In the genomic region with DNA sequence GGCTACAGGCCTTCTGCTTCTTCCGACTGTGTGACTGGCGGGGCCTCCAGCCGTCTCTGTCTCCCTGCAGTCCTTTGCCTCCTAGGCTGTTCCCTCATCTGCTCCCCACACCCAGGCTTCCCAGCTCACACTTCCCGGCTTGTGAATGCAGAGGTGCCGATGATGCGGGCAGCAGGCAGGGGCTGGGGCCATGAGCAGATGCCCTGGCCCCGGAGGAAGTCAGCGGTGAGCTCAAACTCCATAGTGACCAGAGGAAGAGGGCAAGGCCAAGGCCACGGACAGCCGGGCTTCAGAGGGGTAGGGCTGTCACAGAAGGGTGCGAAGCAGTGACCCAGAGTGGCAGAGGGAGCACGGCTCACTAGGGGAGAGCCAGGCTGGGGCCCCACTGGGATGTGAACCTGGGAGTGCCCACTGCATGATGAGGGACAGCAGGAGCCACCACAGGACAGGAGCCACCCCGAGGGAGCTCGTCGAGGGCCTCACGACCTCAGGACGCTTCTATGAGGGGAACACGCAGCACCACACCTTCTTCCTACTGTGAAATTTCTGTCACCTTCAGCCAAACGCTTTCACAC, we compare ENCODE assay signal across 33 cellular contexts.
"Had no signal": no experiment of that assay in that cellular context is flagged by ENCODE, and none has a peak within 500 bp of the region (broad histone marks: within the 10 kb centered on the region; RNA-seq: fewer than 3 reads in every experiment).

No MANE protein-coding gene starts in this region.

- H3K4me3 Mint-ChIP-seq: activated CD4-positive, alpha-beta memory T cell treated with anti-CD3 and anti-CD28 coated beads for 36 hours; activated CD4-positive, alpha-beta T cell treated with anti-CD3 and anti-CD28 coated beads for 36 hours; activated CD4-positive, alpha-beta T cell treated with anti-CD3 and anti-CD28 coated beads, Interleukin-2, amount 10 ng/mL, durations not matched to agents 24 days and 14 days; activated CD8-positive, alpha-beta memory T cell treated with anti-CD3 and anti-CD28 coated beads, Interleukin-2, amount 10 ng/mL, durations not matched to agents 7 days and 5 days; activated CD8-positive, alpha-beta T cell treated with anti-CD3 and anti-CD28 coated beads, Interleukin-2, amount 10 ng/mL, durations not matched to agents 7 days and 5 days; activated naive CD8-positive, alpha-beta T cell; activated T-helper 1 cell treated with anti-CD3 and anti-CD28 coated beads, Interleukin-12 subunit alpha, Interleukin-12 subunit beta, Interleukin-2, Interleukin-4 antibody, amounts not matched to agents 30 ng/mL and 10 ng/mL and 1 ng/mL, durations not matched to agents 14 hours and 24 hours and 36 hours; T-helper 17 cell; T-helper 2 cell treated with Interferon-gamma antibody and Interleukin-4, amounts not matched to agents 5 μg/mL and 100 μg/mL, for 36 hours had no signal

- H3K27me3 ChIP-seq: body of pancreas had no signal

- H3K4me1 Mint-ChIP-seq: activated CD4-positive, alpha-beta T cell treated with anti-CD3 and anti-CD28 coated beads for 36 hours; activated CD4-positive, alpha-beta T cell treated with anti-CD3 and anti-CD28 coated beads, Interleukin-2, amount 10 ng/mL, durations not matched to agents 24 days and 14 days; activated CD8-positive, alpha-beta memory T cell treated with anti-CD3 and anti-CD28 coated beads, Interleukin-2, amount 10 ng/mL, durations not matched to agents 7 days and 5 days; T-helper 17 cell had no signal

- H3K9me3 ChIP-seq: body of pancreas had no signal

- H3K9me3 Mint-ChIP-seq: activated CD4-positive, alpha-beta memory T cell treated with anti-CD3 and anti-CD28 coated beads for 36 hours; activated CD4-positive, alpha-beta T cell treated with anti-CD3 and anti-CD28 coated beads, Interleukin-2, amount 10 ng/mL, durations not matched to agents 24 days and 14 days; activated T-helper 1 cell treated with anti-CD3 and anti-CD28 coated beads, Interleukin-12 subunit alpha, Interleukin-12 subunit beta, Interleukin-2, Interleukin-4 antibody, amounts not matched to agents 30 ng/mL and 10 ng/mL and 1 ng/mL, durations not matched to agents 14 hours and 24 hours and 36 hours; activated T-helper 2 cell treated with anti-CD3 and anti-CD28 coated beads, Interferon-gamma antibody, Interleukin-2, Interleukin-4, amounts not matched to agents 10 μg/mL and 5 μg/mL and 100 μg/mL, durations not matched to agents 14 hours and 24 hours and 36 hours; T-helper 2 cell treated with Interferon-gamma antibody and Interleukin-4, amounts not matched to agents 5 μg/mL and 100 μg/mL, for 36 hours had no signal

- H3K27me3 Mint-ChIP-seq: activated CD4-positive, alpha-beta memory T cell treated with anti-CD3 and anti-CD28 coated beads for 36 hours; activated CD4-positive, alpha-beta T cell treated with anti-CD3 and anti-CD28 coated beads for 36 hours; activated CD4-positive, alpha-beta T cell treated with anti-CD3 and anti-CD28 coated beads, Interleukin-2, amount 10 ng/mL, durations not matched to agents 24 days and 14 days; activated CD8-positive, alpha-beta memory T cell treated with anti-CD3 and anti-CD28 coated beads, Interleukin-2, amount 10 ng/mL, durations not matched to agents 7 days and 5 days; activated naive CD8-positive, alpha-beta T cell; T-helper 17 cell had no signal

- H3K27ac ChIP-seq: body of pancreas, epithelial cell of prostate had no signal

- H3K36me3 Mint-ChIP-seq: activated CD4-positive, alpha-beta memory T cell treated with anti-CD3 and anti-CD28 coated beads for 36 hours; activated CD8-positive, alpha-beta memory T cell treated with anti-CD3 and anti-CD28 coated beads, Interleukin-2, amount 10 ng/mL, durations not matched to agents 7 days and 5 days; activated naive CD8-positive, alpha-beta T cell had no signal

- H3K4me3 ChIP-seq: body of pancreas had no signal

- H3K27ac Mint-ChIP-seq: activated CD4-positive, alpha-beta memory T cell treated with anti-CD3 and anti-CD28 coated beads for 36 hours; activated CD4-positive, alpha-beta T cell treated with anti-CD3 and anti-CD28 coated beads for 36 hours; activated CD4-positive, alpha-beta T cell treated with anti-CD3 and anti-CD28 coated beads, Interleukin-2, amount 10 ng/mL, durations not matched to agents 24 days and 14 days; activated CD8-positive, alpha-beta memory T cell treated with anti-CD3 and anti-CD28 coated beads, Interleukin-2, amount 10 ng/mL, durations not matched to agents 7 days and 5 days; activated CD8-positive, alpha-beta T cell treated with anti-CD3 and anti-CD28 coated beads, Interleukin-2, amount 10 ng/mL, durations not matched to agents 7 days and 5 days; activated naive CD8-positive, alpha-beta T cell; activated T-helper 1 cell treated with anti-CD3 and anti-CD28 coated beads, Interleukin-12 subunit alpha, Interleukin-12 subunit beta, Interleukin-2, Interleukin-4 antibody, amounts not matched to agents 30 ng/mL and 10 ng/mL and 1 ng/mL, durations not matched to agents 14 hours and 24 hours and 36 hours; activated T-helper 2 cell treated with anti-CD3 and anti-CD28 coated beads, Interferon-gamma antibody, Interleukin-2, Interleukin-4, amounts not matched to agents 10 μg/mL and 5 μg/mL and 100 μg/mL, durations not matched to agents 14 hours and 24 hours and 36 hours; T-helper 17 cell; T-helper 2 cell treated with Interferon-gamma antibody and Interleukin-4, amounts not matched to agents 5 μg/mL and 100 μg/mL, for 36 hours had no signal

- DNase-seq: activated CD4-positive, alpha-beta memory T cell treated with anti-CD3 and anti-CD28 coated beads for 36 hours; activated CD4-positive, alpha-beta T cell treated with anti-CD3 and anti-CD28 coated beads for 36 hours; activated CD4-positive, alpha-beta T cell treated with anti-CD3 and anti-CD28 coated beads, Interleukin-2, amount 10 ng/mL, durations not matched to agents 24 days and 14 days; activated CD4-positive, CD25-positive, alpha-beta regulatory T cell; activated CD4-positive, CD25-positive, alpha-beta regulatory T cell treated with anti-CD3 and anti-CD28 coated beads, Interleukin-2, amount 50 U/mL, for 72 hours; activated CD8-positive, alpha-beta memory T cell treated with anti-CD3 and anti-CD28 coated beads, Interleukin-2, amount 10 ng/mL, durations not matched to agents 7 days and 5 days; activated CD8-positive, alpha-beta memory T cell treated with anti-CD3 and anti-CD28 coated beads, Interleukin-2, amount 50 U/mL, for 4 hours; activated CD8-positive, alpha-beta T cell treated with anti-CD3 and anti-CD28 coated beads, Interleukin-2, amount 10 ng/mL, durations not matched to agents 7 days and 5 days; activated gamma-delta T cell treated with Interleukin-2 at 50 U/mL for 16 hours; activated naive CD4-positive, alpha-beta T cell treated with anti-CD3 and anti-CD28 coated beads, Interleukin-2, amount 50 U/mL, for 16 hours; activated naive CD4-positive, alpha-beta T cell treated with Interleukin-2 at 50 U/mL for 16 hours; activated T-cell treated with anti-CD3 and anti-CD28 coated beads, Interleukin-2, amount 50 U/mL, for 1 hour; activated T-cell treated with anti-CD3 and anti-CD28 coated beads, Interleukin-2, amount 50 U/mL, for 48 hours; amniotic stem cell; anterior cingulate cortex; body of pancreas; caudate nucleus; cortex of kidney; dermis blood vessel endothelial cell; effector CD4-positive, alpha-beta T cell; foreskin fibroblast; T-helper 1 cell; T-helper 17 cell; T1000 had no signal

- FAIRE-seq: colon, endometrium, endothelial cell of umbilical vein, frontal cortex had no signal

- H3K4me1 ChIP-seq: body of pancreas had no signal

- ATAC-seq: activated CD4-positive, alpha-beta T cell treated with anti-CD3 and anti-CD28 coated beads for 36 hours; activated CD8-positive, alpha-beta memory T cell treated with anti-CD3 and anti-CD28 coated beads, Interleukin-2, amount 10 ng/mL, durations not matched to agents 7 days and 5 days; activated CD8-positive, alpha-beta T cell treated with anti-CD3 and anti-CD28 coated beads, Interleukin-2, amount 10 ng/mL, durations not matched to agents 7 days and 5 days; body of pancreas; T-helper 17 cell had no signal
